8 cellular contexts compared by ENCODE assay signal in genomic region chr11:58567889-58568512, GRCh38. TPM values are rescaled to one million over a fixed set of nuclear protein-coding genes. Genes with fewer than 3 reads are reported as not detected.
DNase-seq lines count a peak whose midpoint lies in the region; ATAC-seq and TF ChIP-seq lines count a peak whose summit lies in the region.

No MANE protein-coding gene starts in this region.

- BruUV-seq in A673 (replicated peaks; lab: Mats Ljungman, UMichigan), result no TSS peak

- no peaks in the 10 kb centered on the region for H3K9me3 Mint-ChIP-seq in chondrocyte (ENCODE audit: low read depth)
- no peaks in the 10 kb centered on the region for H3K9me3 Mint-ChIP-seq in mesothelial cell of epicardium

- H3K36me3 Mint-ChIP-seq in chondrocyte (ENCODE audit: low read depth), result peaks cover 19% of the 10 kb centered on the region
- peaks cover 8% of the 10 kb centered on the region for H3K36me3 Mint-ChIP-seq in mesothelial cell of epicardium

- no peaks in the 10 kb centered on the region for H3K4me1 ChIP-seq in A673 (ENCODE audit: insufficient read depth, low read length, poor library complexity, severe bottlenecking)

- H3K4me3 ChIP-seq in A673 (ENCODE audit: low read depth, low read length, poor library complexity, severe bottlenecking), result no peak overlapping the region

- no peaks in the 10 kb centered on the region for H3K27me3 ChIP-seq in A673 (replicated peaks; ENCODE audit: insufficient read depth, low read depth, low read length, poor library complexity)

- CTCF ChIA-PET in A673 (lab: Charles Lee), result interaction anchor here (1.0 to 2.1 kb wide), 4 partner anchors 9 to 490 kb away, joined by 3 to 8 read pairs (median 4); no protein-coding TSS in a partner anchor

- H3K27me3 Mint-ChIP-seq in chondrocyte (ENCODE audit: low read depth) (no peaks in the 10 kb centered on the region), mesothelial cell of epicardium (ENCODE audit: low read depth) (no peaks in the 10 kb centered on the region)

- no peaks in the 10 kb centered on the region for H3K9me3 ChIP-seq in A673 (ENCODE audit: low read depth, low read length, poor library complexity, severe bottlenecking)

- ATAC-seq in GM18498 (IDR thresholded peaks at IDR 0.05; ENCODE audit: unreplicated experiment), result peak; percentile 97
- ATAC-seq in HG02885 (IDR thresholded peaks at IDR 0.05; ENCODE audit: poor library complexity, unreplicated experiment), result peak; percentile 98
- ATAC-seq in activated CD4-positive, CD25-positive, alpha-beta regulatory T cell treated with anti-CD3 and anti-CD28 coated beads, Interleukin-2, amount 50 U/mL, for 24 hours, result peak; percentile 90 to 94

- POLR2A ChIA-PET in A673 (lab: Charles Lee; ENCODE audit: low non-redundant PET), result no interaction called here

- intact Hi-C loops in A673 (cut with micrococcal nuclease; ENCODE audit: unreplicated experiment), result loop anchor here (5.0 kb wide), 1 partner anchor 64 kb away; no protein-coding TSS in a partner anchor

- H3K27ac Mint-ChIP-seq in chondrocyte (ENCODE audit: unreplicated experiment) (no peak overlapping the region), mesothelial cell of epicardium (no peak overlapping the region)

- DNase-seq in A673 (ENCODE audit: low spot score), result peak; percentile 83
- DNase-seq in NCI-H2029 (lab: John Stamatoyannopoulos, UW), result peak; percentile 38
- DNase-seq in chondrocyte (ENCODE audit: low spot score), result no peak
- peak in 1 of 2 experiments; percentile 61 for DNase-seq in mesothelial cell of epicardium (ENCODE audit: low spot score in 2 of 2, unreplicated experiment in 2 of 2)
- peak; percentile 58 to 68 for DNase-seq in stimulated activated CD8-positive, alpha-beta memory T cell treated with anti-CD3 and anti-CD28 coated beads, Interleukin-7, amount 100 ng/mL, for 1 hour (ENCODE audit: low read depth in 2 of 2)

- no peak overlapping the region for H3K4me3 Mint-ChIP-seq in chondrocyte (ENCODE audit: unreplicated experiment)
- no peak overlapping the region for H3K4me3 Mint-ChIP-seq in mesothelial cell of epicardium

- no peaks in the 10 kb centered on the region for H3K36me3 ChIP-seq in A673 (ENCODE audit: insufficient read depth, low read length, poor library complexity, severe bottlenecking)

- H3K4me1 Mint-ChIP-seq in chondrocyte (ENCODE audit: low read depth) (no peaks in the 10 kb centered on the region), mesothelial cell of epicardium (no peaks in the 10 kb centered on the region)

- TF ChIP-seq CTCF in A673 (conservative IDR thresholded peaks at IDR 0.05; ENCODE audit: low read depth, low read length) (peak; percentile 93), chondrocyte (IDR thresholded peaks at IDR 0.05) (peak; percentile 85), mesothelial cell of epicardium (IDR thresholded peaks at IDR 0.05; ENCODE audit: unreplicated experiment) (peak; percentile 81)

- H3K27ac ChIP-seq in A673 (ENCODE audit: low read depth, low read length, poor library complexity, severe bottlenecking), result no peak overlapping the region

RNA-seq across cellular contexts. Expression of gene LPXN, which starts 7.7 kb away (rescaled TPM):
- total RNA-seq in A673 (2021) (3.3 and 3.8 TPM in 2 replicates), chondrocyte (3.3 to 4.8 TPM (median 4.5 TPM) in 3 replicates), mesothelial cell of epicardium (5.1 to 6.2 TPM (median 5.8 TPM) in 3 replicates)

RNA-seq across cellular contexts. Expression of gene ZFP91, which starts 10.9 kb away (rescaled TPM):
- total RNA-seq in A673 (2021) (73.2 and 74.3 TPM in 2 replicates), chondrocyte (44.0 to 48.1 TPM (median 46.0 TPM) in 3 replicates), mesothelial cell of epicardium (39.6 to 41.0 TPM (median 39.7 TPM) in 3 replicates)

RNA-seq across cellular contexts. Expression of gene CNTF, which starts 54.5 kb away (rescaled TPM):
- total RNA-seq in A673 (2021), result 5.1 and 5.5 TPM in 2 replicates
- 0.92 to 1.3 TPM (median 1.1 TPM) in 3 replicates for total RNA-seq in chondrocyte
- total RNA-seq in mesothelial cell of epicardium, result 2.5 to 2.7 TPM (median 2.7 TPM) in 3 replicates
